In the genomic region with DNA sequence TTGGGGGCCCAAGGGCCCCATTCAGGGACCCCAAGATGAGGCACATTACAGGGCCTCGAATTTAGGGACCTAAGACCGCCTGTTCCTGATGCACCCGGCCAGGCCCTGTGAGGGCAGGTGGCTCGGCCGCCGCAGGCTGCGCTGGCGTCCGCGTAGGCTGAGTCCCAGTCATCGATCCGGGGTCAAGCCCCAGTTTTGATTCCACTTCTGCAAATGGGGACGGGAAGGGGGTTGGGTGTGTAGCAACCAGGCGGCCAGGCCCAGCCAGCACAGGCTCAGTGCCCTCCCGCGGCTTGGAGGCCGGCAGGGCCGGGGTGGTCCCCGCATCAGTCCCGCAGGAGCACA, we compare ENCODE assay signal across 8 cellular contexts. TPM values are rescaled to one million over a fixed set of nuclear protein-coding genes. Genes with fewer than 3 reads are reported as not detected.
DNase-seq lines count a peak whose midpoint lies in the region; ATAC-seq and TF ChIP-seq lines count a peak whose summit lies in the region.

No MANE protein-coding gene starts in this region.

- no CpG with 5 or more reads among the region's 20 CpGs for WGBS in iPS DF 6.9 (ENCODE audit: insufficient coverage, insufficient read length)

- H3K4me1 Mint-ChIP-seq in activated T-cell treated with anti-CD3 and anti-CD28 coated beads, Interleukin-2, amount 50 U/mL, for 24 hours (ENCODE audit: low read depth) = peaks cover 28% of the 10 kb centered on the region
- H3K4me1 Mint-ChIP-seq in WTC11 = peaks cover 13% of the 10 kb centered on the region
- peaks cover 6 to 8% of the 10 kb centered on the region in 2 donors for H3K4me1 Mint-ChIP-seq in stimulated activated naive B cell treated with anti-CD40 and anti-IgM and Interleukin-4, amounts not matched to agents 10 μg/mL and 1 μg/mL and 100 μg/mL, for 72 hours

- no peaks in the 10 kb centered on the region for H3K4me1 ChIP-seq in iPS DF 6.9 (ENCODE audit: control insufficient read depth, insufficient read depth, low read length)

- CTCF ChIA-PET in WTC11 (lab: Charles Lee) = no interaction called here

- H3K27ac Mint-ChIP-seq in activated T-cell treated with anti-CD3 and anti-CD28 coated beads, Interleukin-2, amount 50 U/mL, for 24 hours = peak overlapping the region; percentile 99
- H3K27ac Mint-ChIP-seq in WTC11 = no peak overlapping the region
- H3K27ac Mint-ChIP-seq in stimulated activated naive B cell treated with anti-CD40 and anti-IgM and Interleukin-4, amounts not matched to agents 10 μg/mL and 1 μg/mL and 100 μg/mL, for 72 hours = peak overlapping the region; percentile 98

- POLR2A ChIA-PET in WTC11 (lab: Charles Lee) = no interaction called here

- H3K27me3 Mint-ChIP-seq in activated T-cell treated with anti-CD3 and anti-CD28 coated beads, Interleukin-2, amount 50 U/mL, for 24 hours = no peaks in the 10 kb centered on the region
- no peaks in the 10 kb centered on the region for H3K27me3 Mint-ChIP-seq in WTC11 (ENCODE audit: low read depth)
- no peaks in the 10 kb centered on the region for H3K27me3 Mint-ChIP-seq in stimulated activated naive B cell treated with anti-CD40 and anti-IgM and Interleukin-4, amounts not matched to agents 10 μg/mL and 1 μg/mL and 100 μg/mL, for 72 hours

- H3K4me3 ChIP-seq in iPS DF 6.9 (ENCODE audit: low read length) = peak overlapping the region; percentile 88; the same call in 1 of the 2 replicates

- H3K36me3 ChIP-seq in iPS DF 6.9 (ENCODE audit: control insufficient read depth, insufficient read depth, low read length) = no peaks in the 10 kb centered on the region

- H3K9me3 ChIP-seq in iPS DF 6.9 (ENCODE audit: control insufficient read depth, insufficient read depth, low read length) = no peaks in the 10 kb centered on the region

- H3K27ac ChIP-seq in iPS DF 6.9 (ENCODE audit: low read length) = no peak overlapping the region

- no peaks in the 10 kb centered on the region for H3K9me3 Mint-ChIP-seq in activated T-cell treated with anti-CD3 and anti-CD28 coated beads, Interleukin-2, amount 50 U/mL, for 24 hours
- no peaks in the 10 kb centered on the region for H3K9me3 Mint-ChIP-seq in WTC11
- H3K9me3 Mint-ChIP-seq in stimulated activated naive B cell treated with anti-CD40 and anti-IgM and Interleukin-4, amounts not matched to agents 10 μg/mL and 1 μg/mL and 100 μg/mL, for 72 hours = no peaks in the 10 kb centered on the region

- TF ChIP-seq CTCF in WTC11 (IDR thresholded peaks at IDR 0.05) = no peak

- no peaks in the 10 kb centered on the region for H3K27me3 ChIP-seq in iPS DF 6.9 (ENCODE audit: control insufficient read depth, insufficient read depth, low read length)

- ATAC-seq in WTC11 = no peak; the same call in 1 of the 2 replicates
- ATAC-seq in stimulated activated naive B cell treated with anti-CD40 and anti-IgM and Interleukin-4, amounts not matched to agents 10 μg/mL and 1 μg/mL and 100 μg/mL, for 72 hours (replicated peaks) = no peak
- ATAC-seq in GM18909 (IDR thresholded peaks at IDR 0.05; ENCODE audit: poor library complexity, unreplicated experiment) = no peak

- no peak for DNase-seq in activated T-cell treated with anti-CD3 and anti-CD28 coated beads, Interleukin-2, amount 50 U/mL, for 24 hours
- no peak for DNase-seq in activated T-cell treated with anti-CD3 and anti-CD28 coated beads, Interleukin-2, amount 50 U/mL, for 1 hour
- DNase-seq in WTC11 (ENCODE audit: low spot score) (no peak), iPS DF 6.9 (ENCODE audit: low read depth, low spot score) (no peak), AG08396 (ENCODE audit: low spot score) (no peak), HT-29 (ENCODE audit: low spot score) (no peak)
- DNase-seq in stimulated activated naive B cell treated with anti-CD40 and anti-IgM and Interleukin-4, amounts not matched to agents 10 μg/mL and 1 μg/mL and 100 μg/mL, for 72 hours = no peak

- peak overlapping the region; percentile 92 for H3K4me3 Mint-ChIP-seq in activated T-cell treated with anti-CD3 and anti-CD28 coated beads, Interleukin-2, amount 50 U/mL, for 24 hours
- peak overlapping the region; percentile 85 for H3K4me3 Mint-ChIP-seq in WTC11
- peak overlapping the region; percentile 89 to 93 for H3K4me3 Mint-ChIP-seq in stimulated activated naive B cell treated with anti-CD40 and anti-IgM and Interleukin-4, amounts not matched to agents 10 μg/mL and 1 μg/mL and 100 μg/mL, for 72 hours

- H3K36me3 Mint-ChIP-seq in activated T-cell treated with anti-CD3 and anti-CD28 coated beads, Interleukin-2, amount 50 U/mL, for 24 hours (ENCODE audit: low read depth) = peaks cover 31% of the 10 kb centered on the region
- no peaks in the 10 kb centered on the region for H3K36me3 Mint-ChIP-seq in WTC11
- peaks cover 1 to 12% of the 10 kb centered on the region in 2 donors for H3K36me3 Mint-ChIP-seq in stimulated activated naive B cell treated with anti-CD40 and anti-IgM and Interleukin-4, amounts not matched to agents 10 μg/mL and 1 μg/mL and 100 μg/mL, for 72 hours

TF ChIP-seq in WTC11, 78 proteins besides CTCF, POLR2A, EP300 and RAD21 (continues in another document):
- TF ChIP-seq ZNF671 (CRISPR knock-in tag; IDR thresholded peaks at IDR 0.05) (no peak), SP1 (CRISPR knock-in tag; conservative IDR thresholded peaks at IDR 0.05) (no peak), FOXK1 (CRISPR knock-in tag; IDR thresholded peaks at IDR 0.05) (no peak), EMX1 (CRISPR knock-in tag; IDR thresholded peaks at IDR 0.05) (no peak), TEAD1 (CRISPR knock-in tag; IDR thresholded peaks at IDR 0.05) (no peak), OVOL2 (CRISPR knock-in tag; IDR thresholded peaks at IDR 0.05; ENCODE audit: borderline replicate concordance) (no peak), FOXP1 (CRISPR knock-in tag; IDR thresholded peaks at IDR 0.05; ENCODE audit: borderline replicate concordance) (no peak)
- TF ChIP-seq, protein P1, sequence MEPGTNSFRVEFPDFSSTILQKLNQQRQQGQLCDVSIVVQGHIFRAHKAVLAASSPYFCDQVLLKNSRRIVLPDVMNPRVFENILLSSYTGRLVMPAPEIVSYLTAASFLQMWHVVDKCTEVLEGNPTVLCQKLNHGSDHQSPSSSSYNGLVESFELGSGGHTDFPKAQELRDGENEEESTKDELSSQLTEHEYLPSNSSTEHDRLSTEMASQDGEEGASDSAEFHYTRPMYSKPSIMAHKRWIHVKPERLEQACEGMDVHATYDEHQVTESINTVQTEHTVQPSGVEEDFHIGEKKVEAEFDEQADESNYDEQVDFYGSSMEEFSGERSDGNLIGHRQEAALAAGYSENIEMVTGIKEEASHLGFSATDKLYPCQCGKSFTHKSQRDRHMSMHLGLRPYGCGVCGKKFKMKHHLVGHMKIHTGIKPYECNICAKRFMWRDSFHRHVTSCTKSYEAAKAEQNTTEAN (CRISPR knock-in tag; IDR thresholded peaks at IDR 0.05) = no peak
- TF ChIP-seq, protein P2, sequence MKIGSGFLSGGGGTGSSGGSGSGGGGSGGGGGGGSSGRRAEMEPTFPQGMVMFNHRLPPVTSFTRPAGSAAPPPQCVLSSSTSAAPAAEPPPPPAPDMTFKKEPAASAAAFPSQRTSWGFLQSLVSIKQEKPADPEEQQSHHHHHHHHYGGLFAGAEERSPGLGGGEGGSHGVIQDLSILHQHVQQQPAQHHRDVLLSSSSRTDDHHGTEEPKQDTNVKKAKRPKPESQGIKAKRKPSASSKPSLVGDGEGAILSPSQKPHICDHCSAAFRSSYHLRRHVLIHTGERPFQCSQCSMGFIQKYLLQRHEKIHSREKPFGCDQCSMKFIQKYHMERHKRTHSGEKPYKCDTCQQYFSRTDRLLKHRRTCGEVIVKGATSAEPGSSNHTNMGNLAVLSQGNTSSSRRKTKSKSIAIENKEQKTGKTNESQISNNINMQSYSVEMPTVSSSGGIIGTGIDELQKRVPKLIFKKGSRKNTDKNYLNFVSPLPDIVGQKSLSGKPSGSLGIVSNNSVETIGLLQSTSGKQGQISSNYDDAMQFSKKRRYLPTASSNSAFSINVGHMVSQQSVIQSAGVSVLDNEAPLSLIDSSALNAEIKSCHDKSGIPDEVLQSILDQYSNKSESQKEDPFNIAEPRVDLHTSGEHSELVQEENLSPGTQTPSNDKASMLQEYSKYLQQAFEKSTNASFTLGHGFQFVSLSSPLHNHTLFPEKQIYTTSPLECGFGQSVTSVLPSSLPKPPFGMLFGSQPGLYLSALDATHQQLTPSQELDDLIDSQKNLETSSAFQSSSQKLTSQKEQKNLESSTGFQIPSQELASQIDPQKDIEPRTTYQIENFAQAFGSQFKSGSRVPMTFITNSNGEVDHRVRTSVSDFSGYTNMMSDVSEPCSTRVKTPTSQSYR (CRISPR knock-in tag; IDR thresholded peaks at IDR 0.05) = no peak
- TF ChIP-seq, protein P3, sequence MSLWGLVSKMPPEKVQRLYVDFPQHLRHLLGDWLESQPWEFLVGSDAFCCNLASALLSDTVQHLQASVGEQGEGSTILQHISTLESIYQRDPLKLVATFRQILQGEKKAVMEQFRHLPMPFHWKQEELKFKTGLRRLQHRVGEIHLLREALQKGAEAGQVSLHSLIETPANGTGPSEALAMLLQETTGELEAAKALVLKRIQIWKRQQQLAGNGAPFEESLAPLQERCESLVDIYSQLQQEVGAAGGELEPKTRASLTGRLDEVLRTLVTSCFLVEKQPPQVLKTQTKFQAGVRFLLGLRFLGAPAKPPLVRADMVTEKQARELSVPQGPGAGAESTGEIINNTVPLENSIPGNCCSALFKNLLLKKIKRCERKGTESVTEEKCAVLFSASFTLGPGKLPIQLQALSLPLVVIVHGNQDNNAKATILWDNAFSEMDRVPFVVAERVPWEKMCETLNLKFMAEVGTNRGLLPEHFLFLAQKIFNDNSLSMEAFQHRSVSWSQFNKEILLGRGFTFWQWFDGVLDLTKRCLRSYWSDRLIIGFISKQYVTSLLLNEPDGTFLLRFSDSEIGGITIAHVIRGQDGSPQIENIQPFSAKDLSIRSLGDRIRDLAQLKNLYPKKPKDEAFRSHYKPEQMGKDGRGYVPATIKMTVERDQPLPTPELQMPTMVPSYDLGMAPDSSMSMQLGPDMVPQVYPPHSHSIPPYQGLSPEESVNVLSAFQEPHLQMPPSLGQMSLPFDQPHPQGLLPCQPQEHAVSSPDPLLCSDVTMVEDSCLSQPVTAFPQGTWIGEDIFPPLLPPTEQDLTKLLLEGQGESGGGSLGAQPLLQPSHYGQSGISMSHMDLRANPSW (CRISPR knock-in tag; conservative IDR thresholded peaks at IDR 0.05; ENCODE audit: low read depth) = no peak
- TF ChIP-seq, protein P4, sequence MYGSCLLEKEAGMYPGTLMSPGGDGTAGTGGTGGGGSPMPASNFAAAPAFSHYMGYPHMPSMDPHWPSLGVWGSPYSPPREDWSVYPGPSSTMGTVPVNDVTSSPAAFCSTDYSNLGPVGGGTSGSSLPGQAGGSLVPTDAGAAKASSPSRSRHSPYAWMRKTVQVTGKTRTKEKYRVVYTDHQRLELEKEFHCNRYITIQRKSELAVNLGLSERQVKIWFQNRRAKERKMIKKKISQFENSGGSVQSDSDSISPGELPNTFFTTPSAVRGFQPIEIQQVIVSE (CRISPR knock-in tag; IDR thresholded peaks at IDR 0.05; ENCODE audit: borderline replicate concordance) = no peak

RNA-seq across cellular contexts. Expression of a gene that starts 0.3 kb away (rescaled TPM):
- total RNA-seq in WTC11 (2021) = 11.7 to 18.4 TPM (median 17.5 TPM) in 3 replicates
- 4.1 and 7.9 TPM in 2 replicates for total RNA-seq in HT-29 (2014; rRNA removed; shearing (Covaris generic))
